Comparison of ENCODE assay signal across 7 cellular contexts in genomic region chr17:7216242-7217112, GRCh38. TPM values are rescaled to one million over a fixed set of nuclear protein-coding genes. Genes with fewer than 3 reads are reported as not detected.
DNase-seq lines count a peak whose midpoint lies in the region; ATAC-seq and TF ChIP-seq lines count a peak whose summit lies in the region.
"Had no signal": no experiment of that assay in that cellular context is flagged by ENCODE, and none has a peak within 500 bp of the region (broad histone marks: within the 10 kb centered on the region; RNA-seq: fewer than 3 reads in every experiment).

No MANE protein-coding gene starts in this region.

- TF ChIP-seq CTCF in right atrium auricular region (IDR thresholded peaks at IDR 0.05) (no peak), upper lobe of left lung (IDR thresholded peaks at IDR 0.05) (no peak)

- no peaks in the 10 kb centered on the region for H3K9me3 Mint-ChIP-seq in activated T-cell treated with anti-CD3 and anti-CD28 coated beads, Interleukin-2, amount 50 U/mL, for 72 hours

- no peaks in the 10 kb centered on the region for H3K9me3 ChIP-seq in right atrium auricular region
- H3K9me3 ChIP-seq in upper lobe of left lung = no peaks in the 10 kb centered on the region
- no peaks in the 10 kb centered on the region for H3K9me3 ChIP-seq in SJCRH30 (replicated peaks)

- H3K4me1 Mint-ChIP-seq in activated T-cell treated with anti-CD3 and anti-CD28 coated beads, Interleukin-2, amount 50 U/mL, for 72 hours (ENCODE audit: low read depth) = peaks cover 81% of the 10 kb centered on the region

- peak overlapping the region; percentile 3 for H3K27ac Mint-ChIP-seq in activated T-cell treated with anti-CD3 and anti-CD28 coated beads, Interleukin-2, amount 50 U/mL, for 72 hours

- H3K27ac ChIP-seq in right atrium auricular region (peak overlapping the region; percentile 78 to 97), upper lobe of left lung (peak overlapping the region; percentile 47 to 100 (median 82)), SJCRH30 (no peak overlapping the region)

- TF ChIP-seq EP300 in upper lobe of left lung (IDR thresholded peaks at IDR 0.05) = no peak

- peak overlapping the region; percentile 44 to 92 for H3K4me3 Mint-ChIP-seq in activated T-cell treated with anti-CD3 and anti-CD28 coated beads, Interleukin-2, amount 50 U/mL, for 72 hours

- WGBS in upper lobe of left lung, 2 donors = 24 to 28% methylated on average over 7 of the region's 7 CpGs

- DNase-seq in activated T-cell treated with anti-CD3 and anti-CD28 coated beads, Interleukin-2, amount 50 U/mL, for 72 hours = no peak
- DNase-seq in activated T-cell treated with anti-CD3 and anti-CD28 coated beads, Interleukin-2, amount 50 U/mL, for 1 hour = no peak
- DNase-seq in right atrium auricular region (ENCODE audit: low spot score) = no peak
- no peak for DNase-seq in upper lobe of left lung
- DNase-seq in SJCRH30 = no peak
- DNase-seq in A172 (ENCODE audit: low spot score) = no peak
- DNase-seq: effector CD4-positive, alpha-beta T cell had no signal

- H3K36me3 ChIP-seq in right atrium auricular region (peaks cover 6% of the 10 kb centered on the region), upper lobe of left lung (peaks cover 0 to 6% (median 3%) of the 10 kb centered on the region in 4 donors), SJCRH30 (no peaks in the 10 kb centered on the region)

- H3K4me3 ChIP-seq in right atrium auricular region = peak overlapping the region; percentile 47 to 60
- peak overlapping the region; percentile 45 to 60 (median 48) for H3K4me3 ChIP-seq in upper lobe of left lung
- no peak overlapping the region for H3K4me3 ChIP-seq in SJCRH30

- H3K36me3 Mint-ChIP-seq in activated T-cell treated with anti-CD3 and anti-CD28 coated beads, Interleukin-2, amount 50 U/mL, for 72 hours (ENCODE audit: insufficient read depth in 2 of 2) = peaks cover 0 to 2% of the 10 kb centered on the region in 2 donors

- H3K4me1 ChIP-seq in right atrium auricular region (peaks cover 0 to 73% of the 10 kb centered on the region in 2 donors), upper lobe of left lung (peaks cover 56 to 73% (median 61%) of the 10 kb centered on the region in 4 donors), SJCRH30 (peaks cover 33% of the 10 kb centered on the region)

- no peak for ATAC-seq in activated T-cell treated with anti-CD3 and anti-CD28 coated beads, Interleukin-2, amount 50 U/mL, for 72 hours (replicated peaks in 1 of 2)
- ATAC-seq in upper lobe of left lung (ENCODE audit: low FRiP score in 2 of 2) = no peak

- H3K27me3 ChIP-seq in right atrium auricular region = no peaks in the 10 kb centered on the region
- H3K27me3 ChIP-seq in upper lobe of left lung = no peaks in the 10 kb centered on the region
- no peaks in the 10 kb centered on the region for H3K27me3 ChIP-seq in SJCRH30

- no peaks in the 10 kb centered on the region for H3K27me3 Mint-ChIP-seq in activated T-cell treated with anti-CD3 and anti-CD28 coated beads, Interleukin-2, amount 50 U/mL, for 72 hours (ENCODE audit: low read depth)

- no peak for TF ChIP-seq POLR2A in upper lobe of left lung (IDR thresholded peaks at IDR 0.05)

RNA-seq across cellular contexts. Expression of gene DLG4, which starts 3.2 kb away (rescaled TPM):
- 10 to 100 TPM; 16.2 to 16.7 TPM for total RNA-seq in activated T-cell treated with anti-CD3 and anti-CD28 coated beads, Interleukin-2, amount 50 U/mL, for 72 hours
- total RNA-seq in right atrium auricular region (10 to 100 TPM; 15.1 to 33.4 TPM), upper lobe of left lung (10 to 100 TPM; 10.5 to 32.5 (median 19.4) TPM)
- 1.9 and 3.9 TPM in 2 replicates for total RNA-seq in SJCRH30 (2014; rRNA removed; shearing (Covaris generic))
- 7.2 and 7.3 TPM in 2 replicates for total RNA-seq in A172 (2014; rRNA removed; shearing (Covaris generic))

RNA-seq across cellular contexts. Expression of gene ACADVL, which starts 3.3 kb away (rescaled TPM):
- total RNA-seq in activated T-cell treated with anti-CD3 and anti-CD28 coated beads, Interleukin-2, amount 50 U/mL, for 72 hours = 100 to 1,000 TPM; 335 to 386 TPM
- 100 to 1,000 TPM; 695 to 758 TPM for total RNA-seq in right atrium auricular region
- 1,000 to 10,000 TPM in 2 of 6 donors, 100 to 1,000 TPM in 4; 377 to 1,449 (median 553) TPM for total RNA-seq in upper lobe of left lung
- 44.6 and 64.2 TPM in 2 replicates for total RNA-seq in SJCRH30 (2014; rRNA removed; shearing (Covaris generic))
- 278 and 349 TPM in 2 replicates for total RNA-seq in A172 (2014; rRNA removed; shearing (Covaris generic))

RNA-seq across cellular contexts. Expression of gene DVL2, which starts 17.8 kb away (rescaled TPM):
- total RNA-seq in activated T-cell treated with anti-CD3 and anti-CD28 coated beads, Interleukin-2, amount 50 U/mL, for 72 hours = 10 to 100 TPM; 49.5 to 54.8 TPM
- total RNA-seq in right atrium auricular region (10 to 100 TPM; 18.1 to 19.9 TPM), upper lobe of left lung (10 to 100 TPM; 40.4 to 70.2 (median 42.4) TPM)
- total RNA-seq in SJCRH30 (2014; rRNA removed; shearing (Covaris generic)) = 33.4 and 39.0 TPM in 2 replicates
- total RNA-seq in A172 (2014; rRNA removed; shearing (Covaris generic)) = 65.1 and 82.4 TPM in 2 replicates

RNA-seq across cellular contexts. Expression of gene PHF23, which starts 22.8 kb away (rescaled TPM):
- 10 to 100 TPM; 28.9 to 32.2 TPM for total RNA-seq in activated T-cell treated with anti-CD3 and anti-CD28 coated beads, Interleukin-2, amount 50 U/mL, for 72 hours
- total RNA-seq in right atrium auricular region = 10 to 100 TPM in 1 of 2 donors, 1 to 10 TPM in 1; 10.0 to 22.4 TPM
- total RNA-seq in upper lobe of left lung = 10 to 100 TPM; 25.4 to 54.5 (median 31.2) TPM
- 28.7 and 30.9 TPM in 2 replicates for total RNA-seq in SJCRH30 (2014; rRNA removed; shearing (Covaris generic))
- 59.5 and 75.3 TPM in 2 replicates for total RNA-seq in A172 (2014; rRNA removed; shearing (Covaris generic))

RNA-seq across cellular contexts. Expression of gene GABARAP, which starts 25.8 kb away (rescaled TPM):
- total RNA-seq in activated T-cell treated with anti-CD3 and anti-CD28 coated beads, Interleukin-2, amount 50 U/mL, for 72 hours = 100 to 1,000 TPM; 244 to 246 TPM
- 100 to 1,000 TPM; 226 to 469 TPM for total RNA-seq in right atrium auricular region
- 100 to 1,000 TPM; 381 to 631 (median 601) TPM for total RNA-seq in upper lobe of left lung
- total RNA-seq in SJCRH30 (2014; rRNA removed; shearing (Covaris generic)) = 139 and 141 TPM in 2 replicates
- total RNA-seq in A172 (2014; rRNA removed; shearing (Covaris generic)) = 144 and 238 TPM in 2 replicates
